Comparison of ENCODE assay signal across 12 cellular contexts in the genomic region with DNA sequence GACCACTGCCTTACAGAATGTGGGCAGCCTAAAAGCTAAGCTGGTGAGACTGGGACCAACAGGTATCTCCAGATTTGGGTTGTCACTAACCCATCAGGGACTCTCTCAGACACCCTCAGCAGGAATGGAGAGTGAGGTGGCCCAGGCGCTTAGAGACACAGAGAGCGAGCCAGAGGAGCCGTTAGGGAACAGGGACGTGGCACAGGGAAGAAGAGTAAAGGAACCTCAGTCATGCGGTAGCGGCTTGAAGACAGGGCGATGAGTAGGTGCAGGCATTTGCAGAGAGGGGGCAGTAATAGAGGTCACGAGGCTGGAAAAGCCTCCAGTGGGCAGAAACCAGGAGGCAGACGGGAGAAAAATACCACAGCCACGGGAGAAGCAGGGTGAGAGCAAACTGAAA.
DNase-seq lines count a peak whose midpoint lies in the region; ATAC-seq and TF ChIP-seq lines count a peak whose summit lies in the region.
"Had no signal": no experiment of that assay in that cellular context is flagged by ENCODE, and none has a peak within 500 bp of the region (broad histone marks: within the 10 kb centered on the region; RNA-seq: fewer than 3 reads in every experiment).

No MANE protein-coding gene starts in this region.

- no peaks in the 10 kb centered on the region for H3K79me1 ChIP-seq in H9 (ENCODE audit: insufficient read depth, low read depth, low read length, poor library complexity, severe bottlenecking)

- no peak overlapping the region for H3T11ph ChIP-seq in H9 (ENCODE audit: low read length)

- peak; percentile 66 for TF ChIP-seq CTCF in H9 (conservative IDR thresholded peaks at IDR 0.05)

- no peak for ATAC-seq in activated T-helper 17 cell treated with anti-CD3 and anti-CD28 coated beads, Interleukin-2, amount 50 U/mL, for 72 hours (replicated peaks)
- ATAC-seq in memory B cell (ENCODE audit: low read depth): no peak
- no peak for ATAC-seq in SK-N-SH treated with all-trans-retinoic acid at 6 μM for 48 hours

- H3K27me3 Mint-ChIP-seq in H9 (ENCODE audit: low read depth) (peaks cover 31% of the 10 kb centered on the region), memory B cell (peaks cover 2% of the 10 kb centered on the region)
- H3K27me3 Mint-ChIP-seq in activated T-helper 17 cell treated with anti-CD3 and anti-CD28 coated beads, Interleukin-2, amount 50 U/mL, for 72 hours: peaks cover 7% of the 10 kb centered on the region

- no peak overlapping the region for H2BK15ac ChIP-seq in H9 (ENCODE audit: low read depth, low read length)

- no peaks in the 10 kb centered on the region for H3K27me3 ChIP-seq in BLaER1 treated with 17β-estradiol and CSF1 and Interleukin-3, amounts not matched to agents 10 nM and 100 nM
- no peaks in the 10 kb centered on the region for H3K27me3 ChIP-seq in H9 (ENCODE audit: insufficient read depth, low read length)

- H2BK12ac ChIP-seq in H9 (ENCODE audit: insufficient read length, low read depth, low read length): no peak overlapping the region

- no peak overlapping the region for H2BK120ac ChIP-seq in H9 (ENCODE audit: low read depth, low read length, poor library complexity, severe bottlenecking)

- H3K18ac ChIP-seq in H9 (ENCODE audit: insufficient read length, low read depth, low read length): no peak overlapping the region

- H3K23ac ChIP-seq in H9 (ENCODE audit: insufficient read length, low read depth, low read length): no peak overlapping the region

- H3K27ac ChIP-seq in BLaER1 treated with 17β-estradiol and CSF1 and Interleukin-3, amounts not matched to agents 10 nM and 100 nM: no peak overlapping the region
- no peak overlapping the region for H3K27ac ChIP-seq in H9 (ENCODE audit: insufficient read length, low read depth, low read length)
- H3K27ac ChIP-seq: HL-60 had no signal

- DNase-seq in H9 (peak; percentile 80), memory B cell (ENCODE audit: low spot score in 2 of 2) (no peak), SKM-1 treated with dmso at 0.1 percent for 144 hours (lab: John Stamatoyannopoulos, UW; ENCODE audit: unreplicated experiment) (no peak), NCI-H1694 treated with DMSO at 0.1 percent for 48 hours (lab: John Stamatoyannopoulos, UW) (no peak)
- DNase-seq in activated CD4-positive, alpha-beta T cell treated with anti-CD3 and anti-CD28 coated beads for 48 hours: no peak
- DNase-seq: cortex of kidney, midbrain, SK-N-SH had no signal

- H2AK5ac ChIP-seq in H9 (ENCODE audit: insufficient read length, low read length): no peak overlapping the region

- no peak overlapping the region for H3K4me3 ChIP-seq in BLaER1 treated with 17β-estradiol and CSF1 and Interleukin-3, amounts not matched to agents 10 nM and 100 nM

- no peaks in the 10 kb centered on the region for H4K20me1 ChIP-seq in BLaER1 treated with 17β-estradiol and CSF1 and Interleukin-3, amounts not matched to agents 10 nM and 100 nM
- H4K20me1 ChIP-seq in H9 (ENCODE audit: control insufficient read depth, insufficient read depth, insufficient read length): no peaks in the 10 kb centered on the region

- no peak overlapping the region for H3K14ac ChIP-seq in H9 (ENCODE audit: insufficient read depth, low read length)

- no peak overlapping the region for H4K91ac ChIP-seq in H9 (ENCODE audit: insufficient read length, low read depth, low read length)

- no peak overlapping the region for H2BK5ac ChIP-seq in H9 (ENCODE audit: insufficient read length, low read length)

- no peak overlapping the region for H2BK20ac ChIP-seq in H9 (ENCODE audit: low read depth, low read length, poor library complexity, severe bottlenecking)

- H3K9me3 Mint-ChIP-seq in H9 (peaks cover 0 to 2% of the 10 kb centered on the region in 2 experiments; a peak in 1 of 5 replicates), memory B cell (no peaks in the 10 kb centered on the region)
- no peaks in the 10 kb centered on the region for H3K9me3 Mint-ChIP-seq in activated T-helper 17 cell treated with anti-CD3 and anti-CD28 coated beads, Interleukin-2, amount 50 U/mL, for 72 hours

- no peak overlapping the region for H4K8ac ChIP-seq in H9 (replicated peaks; ENCODE audit: insufficient read length, low read depth, low read length)

- no peak overlapping the region for H2AFZ ChIP-seq in H9 (ENCODE audit: low read length)

- H3K4me1 Mint-ChIP-seq in H9 (peaks cover 26 to 32% of the 10 kb centered on the region in 2 experiments), memory B cell (peaks cover 38% of the 10 kb centered on the region)
- H3K4me1 Mint-ChIP-seq in activated T-helper 17 cell treated with anti-CD3 and anti-CD28 coated beads, Interleukin-2, amount 50 U/mL, for 72 hours: peaks cover 42% of the 10 kb centered on the region

- no peak overlapping the region for H3K9ac ChIP-seq in BLaER1 treated with 17β-estradiol and CSF1 and Interleukin-3, amounts not matched to agents 10 nM and 100 nM
- H3K9ac ChIP-seq in H9 (ENCODE audit: extremely low read depth, insufficient read length, low read length): no peak overlapping the region
- H3K9ac ChIP-seq: SK-N-SH had no signal

- H3K79me2 ChIP-seq in H9 (ENCODE audit: insufficient read depth, low read length): no peaks in the 10 kb centered on the region

- H3K4me3 Mint-ChIP-seq in H9 (no peak overlapping the region; a peak in 1 of 5 replicates), memory B cell (peak overlapping the region; percentile 18)
- H3K4me3 Mint-ChIP-seq in activated T-helper 17 cell treated with anti-CD3 and anti-CD28 coated beads, Interleukin-2, amount 50 U/mL, for 72 hours: peak overlapping the region; percentile 76

- H3K4me2 ChIP-seq in BLaER1 treated with 17β-estradiol and CSF1 and Interleukin-3, amounts not matched to agents 10 nM and 100 nM: peak overlapping the region; percentile 82 to 96 (median 90); a peak in 20 of 22 replicates
- no peak overlapping the region for H3K4me2 ChIP-seq in H9 (ENCODE audit: insufficient read depth, insufficient read length, low read length)
- H3K4me2 ChIP-seq: SK-N-SH had no signal

- H3K36me3 Mint-ChIP-seq in H9 (ENCODE audit: insufficient read depth in 1 of 3, low read depth in 3 of 3) (no peaks in the 10 kb centered on the region), memory B cell (no peaks in the 10 kb centered on the region)
- H3K36me3 Mint-ChIP-seq in activated T-helper 17 cell treated with anti-CD3 and anti-CD28 coated beads, Interleukin-2, amount 50 U/mL, for 72 hours (ENCODE audit: low read depth): peaks cover 6% of the 10 kb centered on the region

- H3K23me2 ChIP-seq in H9 (ENCODE audit: insufficient read length, low read depth, low read length, poor library complexity, severe bottlenecking): no peaks in the 10 kb centered on the region

- no peaks in the 10 kb centered on the region for H3K36me3 ChIP-seq in BLaER1 treated with 17β-estradiol and CSF1 and Interleukin-3, amounts not matched to agents 10 nM and 100 nM

- peaks cover 48 to 66% (median 59%) of the 10 kb centered on the region in 10 experiments for H3K4me1 ChIP-seq in BLaER1 treated with 17β-estradiol and CSF1 and Interleukin-3, amounts not matched to agents 10 nM and 100 nM
- H3K4me1 ChIP-seq in H9 (ENCODE audit: insufficient read depth, low read length): peaks cover 10% of the 10 kb centered on the region; the same call in 1 of the 2 replicates

- peak overlapping the region in 1 of 3 experiments; percentile 22; a peak in 2 of 7 replicates for H3K27ac Mint-ChIP-seq in H9
- H3K27ac Mint-ChIP-seq in activated T-helper 17 cell treated with anti-CD3 and anti-CD28 coated beads, Interleukin-2, amount 50 U/mL, for 72 hours: peak overlapping the region; percentile 9
- no peak overlapping the region for H3K27ac Mint-ChIP-seq in memory B cell

- WGBS in H9 (ENCODE audit: extremely low coverage, insufficient read length, low lambda C conversion rate): no CpG with 5 or more reads among the region's 10 CpGs

- no peaks in the 10 kb centered on the region for H3K9me3 ChIP-seq in BLaER1 treated with 17β-estradiol and CSF1 and Interleukin-3, amounts not matched to agents 10 nM and 100 nM (replicated peaks in 1 of 11)
- no peaks in the 10 kb centered on the region for H3K9me3 ChIP-seq in H9 (ENCODE audit: control insufficient read depth, low read depth, low read length)
- H3K9me3 ChIP-seq: SK-N-SH had no signal

- no peak overlapping the region for H3K4ac ChIP-seq in H9 (ENCODE audit: low read depth, low read length)

- no peak overlapping the region for H4K5ac ChIP-seq in H9 (ENCODE audit: insufficient read length, low read depth, low read length)

- H3K56ac ChIP-seq in H9 (ENCODE audit: insufficient read length, low read depth, low read length): no peak overlapping the region

TF ChIP-seq in SK-N-SH treated with all-trans-retinoic acid at 6 μM for 48 hours, 23 proteins besides CTCF, POLR2A, EP300 and RAD21 (continues in another document):
- TF ChIP-seq, protein P1, sequence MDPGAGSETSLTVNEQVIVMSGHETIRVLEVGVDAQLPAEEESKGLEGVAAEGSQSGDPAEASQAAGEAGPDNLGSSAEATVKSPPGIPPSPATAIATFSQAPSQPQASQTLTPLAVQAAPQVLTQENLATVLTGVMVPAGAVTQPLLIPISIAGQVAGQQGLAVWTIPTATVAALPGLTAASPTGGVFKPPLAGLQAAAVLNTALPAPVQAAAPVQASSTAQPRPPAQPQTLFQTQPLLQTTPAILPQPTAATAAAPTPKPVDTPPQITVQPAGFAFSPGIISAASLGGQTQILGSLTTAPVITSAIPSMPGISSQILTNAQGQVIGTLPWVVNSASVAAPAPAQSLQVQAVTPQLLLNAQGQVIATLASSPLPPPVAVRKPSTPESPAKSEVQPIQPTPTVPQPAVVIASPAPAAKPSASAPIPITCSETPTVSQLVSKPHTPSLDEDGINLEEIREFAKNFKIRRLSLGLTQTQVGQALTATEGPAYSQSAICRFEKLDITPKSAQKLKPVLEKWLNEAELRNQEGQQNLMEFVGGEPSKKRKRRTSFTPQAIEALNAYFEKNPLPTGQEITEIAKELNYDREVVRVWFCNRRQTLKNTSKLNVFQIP (CRISPR knock-in tag; IDR thresholded peaks at IDR 0.05; ENCODE audit: borderline replicate concordance, low read depth): no peak
- TF ChIP-seq TOX (CRISPR knock-in tag; IDR thresholded peaks at IDR 0.05; ENCODE audit: borderline replicate concordance) (no peak), OSR1 (CRISPR knock-in tag; IDR thresholded peaks at IDR 0.05) (no peak)
- TF ChIP-seq, protein P2, sequence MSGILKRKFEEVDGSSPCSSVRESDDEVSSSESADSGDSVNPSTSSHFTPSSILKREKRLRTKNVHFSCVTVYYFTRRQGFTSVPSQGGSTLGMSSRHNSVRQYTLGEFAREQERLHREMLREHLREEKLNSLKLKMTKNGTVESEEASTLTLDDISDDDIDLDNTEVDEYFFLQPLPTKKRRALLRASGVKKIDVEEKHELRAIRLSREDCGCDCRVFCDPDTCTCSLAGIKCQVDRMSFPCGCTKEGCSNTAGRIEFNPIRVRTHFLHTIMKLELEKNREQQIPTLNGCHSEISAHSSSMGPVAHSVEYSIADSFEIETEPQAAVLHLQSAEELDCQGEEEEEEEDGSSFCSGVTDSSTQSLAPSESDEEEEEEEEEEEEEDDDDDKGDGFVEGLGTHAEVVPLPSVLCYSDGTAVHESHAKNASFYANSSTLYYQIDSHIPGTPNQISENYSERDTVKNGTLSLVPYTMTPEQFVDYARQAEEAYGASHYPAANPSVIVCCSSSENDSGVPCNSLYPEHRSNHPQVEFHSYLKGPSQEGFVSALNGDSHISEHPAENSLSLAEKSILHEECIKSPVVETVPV (CRISPR knock-in tag; IDR thresholded peaks at IDR 0.05): no peak

Comparison
In these comparisons a context has a peak if more than half of its experiments do, and no peak if none do; other contexts are left out.
1. H3K4me3 Mint-ChIP-seq: peak in activated T-helper 17 cell treated with anti-CD3 and anti-CD28 coated beads, Interleukin-2, amount 50 U/mL, for 72 hours (single experiment) and memory B cell (single experiment); none in H9 (0 of 2).